ENCODE assay signal across 1 cellular context in the genomic region with DNA sequence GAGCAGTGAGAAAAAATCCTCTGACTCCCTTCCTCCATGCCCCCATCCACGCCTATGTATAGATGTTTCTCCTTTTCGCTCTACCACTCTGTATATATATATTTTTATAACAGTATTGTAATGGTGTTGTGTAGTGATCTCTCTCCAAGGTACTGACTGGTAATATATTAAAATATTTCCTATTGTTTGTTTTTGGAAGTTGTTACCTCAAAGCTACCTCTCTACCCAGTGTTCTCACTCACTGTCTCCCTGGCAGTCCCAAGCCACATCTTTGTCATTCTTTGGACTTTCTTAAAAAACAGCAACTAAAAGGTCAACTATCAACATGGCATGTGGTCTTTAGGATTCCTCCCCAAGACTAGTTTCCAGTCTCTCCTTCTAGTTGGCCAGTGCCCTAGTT.
TF ChIP-seq lines count a peak whose summit lies in the region.

No MANE protein-coding gene starts in this region.

TF ChIP-seq in HEK293, 187 proteins besides CTCF, POLR2A, EP300 and RAD21 (continued from another document):
- TF ChIP-seq, protein P1, sequence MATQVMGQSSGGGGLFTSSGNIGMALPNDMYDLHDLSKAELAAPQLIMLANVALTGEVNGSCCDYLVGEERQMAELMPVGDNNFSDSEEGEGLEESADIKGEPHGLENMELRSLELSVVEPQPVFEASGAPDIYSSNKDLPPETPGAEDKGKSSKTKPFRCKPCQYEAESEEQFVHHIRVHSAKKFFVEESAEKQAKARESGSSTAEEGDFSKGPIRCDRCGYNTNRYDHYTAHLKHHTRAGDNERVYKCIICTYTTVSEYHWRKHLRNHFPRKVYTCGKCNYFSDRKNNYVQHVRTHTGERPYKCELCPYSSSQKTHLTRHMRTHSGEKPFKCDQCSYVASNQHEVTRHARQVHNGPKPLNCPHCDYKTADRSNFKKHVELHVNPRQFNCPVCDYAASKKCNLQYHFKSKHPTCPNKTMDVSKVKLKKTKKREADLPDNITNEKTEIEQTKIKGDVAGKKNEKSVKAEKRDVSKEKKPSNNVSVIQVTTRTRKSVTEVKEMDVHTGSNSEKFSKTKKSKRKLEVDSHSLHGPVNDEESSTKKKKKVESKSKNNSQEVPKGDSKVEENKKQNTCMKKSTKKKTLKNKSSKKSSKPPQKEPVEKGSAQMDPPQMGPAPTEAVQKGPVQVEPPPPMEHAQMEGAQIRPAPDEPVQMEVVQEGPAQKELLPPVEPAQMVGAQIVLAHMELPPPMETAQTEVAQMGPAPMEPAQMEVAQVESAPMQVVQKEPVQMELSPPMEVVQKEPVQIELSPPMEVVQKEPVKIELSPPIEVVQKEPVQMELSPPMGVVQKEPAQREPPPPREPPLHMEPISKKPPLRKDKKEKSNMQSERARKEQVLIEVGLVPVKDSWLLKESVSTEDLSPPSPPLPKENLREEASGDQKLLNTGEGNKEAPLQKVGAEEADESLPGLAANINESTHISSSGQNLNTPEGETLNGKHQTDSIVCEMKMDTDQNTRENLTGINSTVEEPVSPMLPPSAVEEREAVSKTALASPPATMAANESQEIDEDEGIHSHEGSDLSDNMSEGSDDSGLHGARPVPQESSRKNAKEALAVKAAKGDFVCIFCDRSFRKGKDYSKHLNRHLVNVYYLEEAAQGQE (tag by site-specific recombination; IDR thresholded peaks at IDR 0.05) = peak; percentile 39; the same call in 1 of the 2 replicates
